ENCODE assay signal across 10 cellular contexts in the genomic region with DNA sequence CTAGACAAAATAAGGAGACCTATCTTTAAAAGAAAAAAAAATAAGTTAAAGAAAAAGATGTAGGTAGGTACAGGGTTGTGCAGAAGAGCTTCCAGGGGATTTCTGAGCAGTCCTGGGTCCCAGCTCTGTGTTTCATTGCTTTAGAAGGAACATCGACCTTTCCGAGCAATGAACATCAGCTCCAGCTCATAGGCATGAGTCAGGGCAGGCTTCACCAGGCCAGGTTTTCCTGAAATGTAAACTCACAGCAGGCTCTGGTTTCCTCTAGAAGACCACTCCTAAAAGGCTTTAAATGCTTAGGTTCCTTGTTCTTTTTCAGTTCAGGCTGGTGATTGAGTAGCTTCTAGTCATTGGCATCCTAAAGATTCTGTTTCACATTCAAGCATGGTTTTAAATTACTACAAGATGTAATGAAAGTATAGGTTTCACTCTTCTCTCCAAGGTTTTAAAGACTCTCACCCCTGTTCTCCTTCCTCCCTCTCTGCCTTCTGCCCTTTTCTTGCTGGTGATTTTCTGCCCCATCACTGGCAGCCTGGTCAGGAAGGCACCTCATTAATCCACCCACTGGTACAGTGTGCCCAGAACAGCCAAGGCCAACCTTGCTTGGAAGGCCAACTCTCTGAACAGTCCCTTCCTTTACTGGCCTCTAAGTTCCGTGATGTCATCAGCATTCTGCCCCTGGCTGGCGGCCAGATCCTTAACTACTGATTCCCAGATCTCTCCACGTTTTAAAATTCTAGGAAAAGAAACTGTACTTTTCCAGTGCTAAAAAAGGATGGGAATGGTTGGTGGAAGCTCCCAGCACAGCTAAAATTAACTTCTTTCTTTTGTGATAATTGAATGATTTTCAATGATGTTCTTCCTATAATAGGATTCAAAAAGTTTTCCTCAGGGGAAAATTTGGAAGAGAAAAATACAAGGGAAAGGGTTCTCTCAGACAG.
DNase-seq lines count a peak whose midpoint lies in the region; ATAC-seq, FAIRE-seq and TF ChIP-seq lines count a peak whose summit lies in the region.
"Had no signal": no experiment of that assay in that cellular context is flagged by ENCODE, and none has a peak within 500 bp of the region (broad histone marks: within the 10 kb centered on the region; RNA-seq: fewer than 3 reads in every experiment).

No MANE protein-coding gene starts in this region.

- peak; percentile 66 for FAIRE-seq in astrocyte (lab: Jason Lieb, UNC)

- H3K14ac ChIP-seq in H9 (ENCODE audit: insufficient read depth, low read length) = no peak overlapping the region

- no peaks in the 10 kb centered on the region for H4K20me1 ChIP-seq in H9 (ENCODE audit: control insufficient read depth, insufficient read depth, insufficient read length)
- no peaks in the 10 kb centered on the region for H4K20me1 ChIP-seq in astrocyte (ENCODE audit: insufficient read depth, low read length)

- no peak overlapping the region for H3K9ac ChIP-seq in H9 (ENCODE audit: extremely low read depth, insufficient read length, low read length)
- H3K9ac ChIP-seq in astrocyte (ENCODE audit: low read length) = peak overlapping the region; percentile 66
- peak overlapping the region in 1 of 3 donors; percentile 8 for H3K9ac ChIP-seq in skeletal muscle tissue (ENCODE audit: low read depth in 1 of 3, low read length in 3 of 3)

- H2AFZ ChIP-seq in H9 (ENCODE audit: low read length) (no peak overlapping the region), astrocyte (ENCODE audit: low read depth, low read length) (peak overlapping the region; percentile 29)

- H3K4me3 Mint-ChIP-seq in H9 (no peak overlapping the region), astrocyte (ENCODE audit: unreplicated experiment) (peak overlapping the region; percentile 74)
- H3K4me3 Mint-ChIP-seq in activated T-helper 2 cell treated with anti-CD3 and anti-CD28 coated beads, Interferon-gamma antibody, Interleukin-2, Interleukin-4, amounts not matched to agents 10 μg/mL and 5 μg/mL and 100 μg/mL, durations not matched to agents 14 hours and 24 hours and 36 hours (ENCODE audit: low read depth) = no peak overlapping the region

- no peak overlapping the region for H2BK20ac ChIP-seq in H9 (ENCODE audit: low read depth, low read length, poor library complexity, severe bottlenecking)

- TF ChIP-seq CTCF in H9 (conservative IDR thresholded peaks at IDR 0.05) (no peak), astrocyte (IDR thresholded peaks at IDR 0.05; ENCODE audit: insufficient read depth, low read depth, low read length) (no peak)

- H3K27me3 Mint-ChIP-seq in H9 (ENCODE audit: low read depth) = no peaks in the 10 kb centered on the region
- H3K27me3 Mint-ChIP-seq in astrocyte (ENCODE audit: low read depth, unreplicated experiment) = no peaks in the 10 kb centered on the region
- H3K27me3 Mint-ChIP-seq in activated T-helper 2 cell treated with anti-CD3 and anti-CD28 coated beads, Interferon-gamma antibody, Interleukin-2, Interleukin-4, amounts not matched to agents 10 μg/mL and 5 μg/mL and 100 μg/mL, durations not matched to agents 14 hours and 24 hours and 36 hours (ENCODE audit: low read depth) = peaks cover 67% of the 10 kb centered on the region

- H3K27ac Mint-ChIP-seq in H9 (peak overlapping the region in 2 of 3 experiments; percentile 25 to 87; a peak in 3 of 7 replicates), astrocyte (ENCODE audit: unreplicated experiment) (peak overlapping the region; percentile 90)
- no peak overlapping the region for H3K27ac Mint-ChIP-seq in activated T-helper 2 cell treated with anti-CD3 and anti-CD28 coated beads, Interferon-gamma antibody, Interleukin-2, Interleukin-4, amounts not matched to agents 10 μg/mL and 5 μg/mL and 100 μg/mL, durations not matched to agents 14 hours and 24 hours and 36 hours

- no peak overlapping the region for H3K27ac ChIP-seq in H9 (ENCODE audit: insufficient read length, low read depth, low read length)
- peak overlapping the region; percentile 91 for H3K27ac ChIP-seq in astrocyte (ENCODE audit: low read depth, low read length)
- H3K27ac ChIP-seq in skeletal muscle tissue (ENCODE audit: low read depth, low read length) = peak overlapping the region; percentile 72
- H3K27ac ChIP-seq: SK-N-MC had no signal

- H3K4ac ChIP-seq in H9 (ENCODE audit: low read depth, low read length) = no peak overlapping the region

- no peaks in the 10 kb centered on the region for H3K79me1 ChIP-seq in H9 (ENCODE audit: insufficient read depth, low read depth, low read length, poor library complexity, severe bottlenecking)

- H4K91ac ChIP-seq in H9 (ENCODE audit: insufficient read length, low read depth, low read length) = no peak overlapping the region

- H3K9me3 Mint-ChIP-seq in H9 = no peaks in the 10 kb centered on the region
- no peaks in the 10 kb centered on the region for H3K9me3 Mint-ChIP-seq in astrocyte (ENCODE audit: unreplicated experiment)
- no peaks in the 10 kb centered on the region for H3K9me3 Mint-ChIP-seq in activated T-helper 2 cell treated with anti-CD3 and anti-CD28 coated beads, Interferon-gamma antibody, Interleukin-2, Interleukin-4, amounts not matched to agents 10 μg/mL and 5 μg/mL and 100 μg/mL, durations not matched to agents 14 hours and 24 hours and 36 hours

- WGBS in H9 (ENCODE audit: extremely low coverage, insufficient read length, low lambda C conversion rate) = no CpG with 5 or more reads among the region's 5 CpGs

- H3K4me1 ChIP-seq in H9 (ENCODE audit: insufficient read depth, low read length) (no peaks in the 10 kb centered on the region), astrocyte (ENCODE audit: insufficient read depth, low read length) (peaks cover 40% of the 10 kb centered on the region), skeletal muscle tissue (ENCODE audit: control insufficient read depth in 3 of 3, insufficient read depth in 3 of 3, low read length in 3 of 3) (peaks cover 9 to 18% (median 15%) of the 10 kb centered on the region in 3 donors)

- no peak overlapping the region for H2BK15ac ChIP-seq in H9 (ENCODE audit: low read depth, low read length)

- H3K18ac ChIP-seq in H9 (ENCODE audit: insufficient read length, low read depth, low read length) = peak overlapping the region; percentile 50

- no peaks in the 10 kb centered on the region for H3K27me3 ChIP-seq in H9 (ENCODE audit: insufficient read depth, low read length)
- no peaks in the 10 kb centered on the region for H3K27me3 ChIP-seq in astrocyte (ENCODE audit: insufficient read depth, low read length)
- no peaks in the 10 kb centered on the region for H3K27me3 ChIP-seq in skeletal muscle tissue (ENCODE audit: control insufficient read depth in 3 of 3, insufficient read depth in 3 of 3, low read length in 3 of 3)

- H2BK12ac ChIP-seq in H9 (ENCODE audit: insufficient read length, low read depth, low read length) = no peak overlapping the region

- H3K4me2 ChIP-seq in H9 (ENCODE audit: insufficient read depth, insufficient read length, low read length) (no peak overlapping the region), astrocyte (ENCODE audit: low read length) (peak overlapping the region; percentile 52)

- H3K36me3 ChIP-seq in astrocyte (ENCODE audit: insufficient read depth, low read length) = no peaks in the 10 kb centered on the region
- no peaks in the 10 kb centered on the region for H3K36me3 ChIP-seq in skeletal muscle tissue (ENCODE audit: control insufficient read depth in 3 of 3, insufficient read depth in 3 of 3, low read length in 3 of 3)

- H3K4me3 ChIP-seq in astrocyte (ENCODE audit: insufficient read depth, low read depth, low read length) = no peak overlapping the region
- no peak overlapping the region for H3K4me3 ChIP-seq in skeletal muscle tissue (ENCODE audit: low read length in 3 of 3)
- H3K4me3 ChIP-seq: SK-N-MC had no signal

- ATAC-seq in left ventricle myocardium superior = peak; percentile 64
- ATAC-seq in GM21528 (IDR thresholded peaks at IDR 0.05; ENCODE audit: low FRiP score, unreplicated experiment) = no peak
- ATAC-seq in GM18520 (IDR thresholded peaks at IDR 0.05; ENCODE audit: unreplicated experiment) = no peak

- no peaks in the 10 kb centered on the region for H3K79me2 ChIP-seq in H9 (ENCODE audit: insufficient read depth, low read length)
- H3K79me2 ChIP-seq in astrocyte (ENCODE audit: insufficient read depth, low read length) = no peaks in the 10 kb centered on the region

- H3K9me3 ChIP-seq in H9 (ENCODE audit: control insufficient read depth, low read depth, low read length) (no peaks in the 10 kb centered on the region), astrocyte (ENCODE audit: insufficient read depth, low read depth, low read length) (no peaks in the 10 kb centered on the region), skeletal muscle tissue (ENCODE audit: control insufficient read depth in 3 of 3, low read length in 3 of 3) (no peaks in the 10 kb centered on the region)

- H2BK5ac ChIP-seq in H9 (ENCODE audit: insufficient read length, low read length) = no peak overlapping the region

- H3T11ph ChIP-seq in H9 (ENCODE audit: low read length) = no peak overlapping the region

- intact Hi-C loops in left ventricle myocardium superior (cut with micrococcal nuclease) = no loop called here
- intact Hi-C loops in activated T-helper 2 cell treated with anti-CD3 and anti-CD28 coated beads, Interferon-gamma antibody, Interleukin-2, Interleukin-4, amounts not matched to agents 10 μg/mL and 5 μg/mL and 100 μg/mL, durations not matched to agents 14 hours and 24 hours and 36 hours (cut with micrococcal nuclease) = no loop called here

- no peak overlapping the region for H2BK120ac ChIP-seq in H9 (ENCODE audit: low read depth, low read length, poor library complexity, severe bottlenecking)

- H3K56ac ChIP-seq in H9 (ENCODE audit: insufficient read length, low read depth, low read length) = no peak overlapping the region

- peaks cover 16 to 24% of the 10 kb centered on the region in 2 experiments for H3K4me1 Mint-ChIP-seq in H9
- H3K4me1 Mint-ChIP-seq in astrocyte (ENCODE audit: low read depth, unreplicated experiment) = peaks cover 42% of the 10 kb centered on the region
- H3K4me1 Mint-ChIP-seq in activated T-helper 2 cell treated with anti-CD3 and anti-CD28 coated beads, Interferon-gamma antibody, Interleukin-2, Interleukin-4, amounts not matched to agents 10 μg/mL and 5 μg/mL and 100 μg/mL, durations not matched to agents 14 hours and 24 hours and 36 hours (ENCODE audit: low read depth) = peaks cover 23% of the 10 kb centered on the region

- no peak overlapping the region for H2AK5ac ChIP-seq in H9 (ENCODE audit: insufficient read length, low read length)

- DNase-seq in H9 = no peak
- DNase-seq in astrocyte (ENCODE audit: low read depth) = peak; percentile 75
- peak; percentile 83 for DNase-seq in left ventricle myocardium superior
- no peak for DNase-seq in SKM-1 (lab: John Stamatoyannopoulos, UW; ENCODE audit: unreplicated experiment)
- DNase-seq in activated T-helper 2 cell treated with anti-CD3 and anti-CD28 coated beads, Interferon-gamma antibody, Interleukin-2, Interleukin-4, amounts not matched to agents 10 μg/mL and 5 μg/mL and 100 μg/mL, durations not matched to agents 14 hours and 24 hours and 36 hours (ENCODE audit: low spot score) = no peak
- DNase-seq: cerebellar nuclear complex had no signal

- no peak overlapping the region for H4K5ac ChIP-seq in H9 (ENCODE audit: insufficient read length, low read depth, low read length)

- H3K23me2 ChIP-seq in H9 (ENCODE audit: insufficient read length, low read depth, low read length, poor library complexity, severe bottlenecking) = no peaks in the 10 kb centered on the region

- no peak overlapping the region for H3K23ac ChIP-seq in H9 (ENCODE audit: insufficient read length, low read depth, low read length)

- H3K36me3 Mint-ChIP-seq in H9 (ENCODE audit: insufficient read depth in 1 of 3, low read depth in 3 of 3) = no peaks in the 10 kb centered on the region
- H3K36me3 Mint-ChIP-seq in astrocyte (ENCODE audit: low read depth, unreplicated experiment) = no peaks in the 10 kb centered on the region
- H3K36me3 Mint-ChIP-seq in activated T-helper 2 cell treated with anti-CD3 and anti-CD28 coated beads, Interferon-gamma antibody, Interleukin-2, Interleukin-4, amounts not matched to agents 10 μg/mL and 5 μg/mL and 100 μg/mL, durations not matched to agents 14 hours and 24 hours and 36 hours (ENCODE audit: low read depth) = peaks cover 8% of the 10 kb centered on the region

- H4K8ac ChIP-seq in H9 (replicated peaks; ENCODE audit: insufficient read length, low read depth, low read length) = no peak overlapping the region

Comparison
In these comparisons a context has a peak if more than half of its experiments do, and no peak if none do; other contexts are left out.
1. DNase-seq: peak in astrocyte (single experiment) and left ventricle myocardium superior (single experiment); none in H9 (single experiment), SKM-1 (single experiment) and activated T-helper 2 cell treated with anti-CD3 and anti-CD28 coated beads, Interferon-gamma antibody, Interleukin-2, Interleukin-4, amounts not matched to agents 10 μg/mL and 5 μg/mL and 100 μg/mL, durations not matched to agents 14 hours and 24 hours and 36 hours (single experiment).